24 cellular contexts compared by ENCODE assay signal in the genomic region with DNA sequence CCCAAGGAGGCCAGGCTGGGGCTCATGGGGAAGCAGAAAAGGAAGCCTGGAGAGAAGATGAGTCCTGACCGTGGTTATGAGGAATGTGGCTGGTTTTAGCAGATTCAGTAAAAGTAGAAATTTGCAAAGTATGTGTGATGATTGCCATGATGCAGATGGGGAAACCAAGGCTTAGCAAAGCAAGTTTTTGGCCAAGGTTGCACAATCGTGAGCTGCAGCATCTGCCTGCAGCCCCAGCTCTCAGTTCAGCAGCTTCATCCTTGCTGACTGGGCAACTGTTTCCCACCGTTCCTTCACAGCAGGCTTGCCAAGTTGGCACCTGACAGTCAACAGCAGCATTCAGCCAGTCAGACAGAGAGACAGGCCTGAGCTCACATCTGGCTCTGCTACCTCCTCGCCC.
"Had no signal": no experiment of that assay in that cellular context is flagged by ENCODE, and none has a peak within 500 bp of the region (broad histone marks: within the 10 kb centered on the region; RNA-seq: fewer than 3 reads in every experiment).

No MANE protein-coding gene starts in this region.

- H3K27me3 ChIP-seq: SJCRH30 had no signal

- H3K9ac ChIP-seq: KMS-11 had no signal

- H3K27ac Mint-ChIP-seq: IgD-negative memory B cell had no signal

- DNase-seq: Kasumi-1; MM.1S; NCI-H1105; NCI-H1417; NCI-H1436 treated with DMSO at 0.1 percent for 48 hours; NCI-H1694; NCI-H187 treated with DMSO at 0.1 percent for 48 hours; NCI-H2029 treated with DMSO at 0.1 percent for 48 hours; NCI-H2227 treated with DMSO at 0.1 percent for 48 hours; NCI-H524 treated with DMSO at 0.1 percent for 48 hours; NCI-H69; NCI-H774; NK-92 treated with Interleukin-12 subunit alpha and Interleukin-12 subunit beta, amount 100 ng/mL, for 24 hours; PC-3; SHP77 treated with DMSO at 0.1 percent for 48 hours; SJCRH30; T-helper 1 cell had no signal

- ATAC-seq: K562, Panc1, PC-3, Right ventricle myocardium inferior, SK-N-SH treated with all-trans-retinoic acid at 6 μM for 48 hours had no signal

- H3K4me1 ChIP-seq: SJCRH30 had no signal

- H3K36me3 Mint-ChIP-seq: IgD-negative memory B cell had no signal

- H3K4me2 ChIP-seq: KMS-11 had no signal

- H3K27ac ChIP-seq: HL-60, KMS-11, SJCRH30 had no signal

- H3K4me3 ChIP-seq: K562, SJCRH30 had no signal

- H3K36me3 ChIP-seq: SJCRH30 had no signal

- H3K9me3 ChIP-seq: SJCRH30 had no signal
